ENCODE assay signal across 28 cellular contexts in genomic region chr6:63510353-63510686, GRCh38.
DNase-seq lines count a peak whose midpoint lies in the region; ATAC-seq, FAIRE-seq and TF ChIP-seq lines count a peak whose summit lies in the region.
"Had no signal": no experiment of that assay in that cellular context is flagged by ENCODE, and none has a peak within 500 bp of the region (broad histone marks: within the 10 kb centered on the region; RNA-seq: fewer than 3 reads in every experiment).

No MANE protein-coding gene starts in this region.

- no peaks in the 10 kb centered on the region for H3K79me2 ChIP-seq in GM12878 (ENCODE audit: control insufficient read depth, insufficient read depth, low read length)

- no peak overlapping the region for H3K4ac ChIP-seq in mesenchymal stem cell (ENCODE audit: low read depth in 1 of 2, low read length in 2 of 2)

- H3K4me1 ChIP-seq in GM12878 (ENCODE audit: control insufficient read depth, insufficient read depth, low read length) (peaks cover 21% of the 10 kb centered on the region), psoas muscle (peaks cover 13% of the 10 kb centered on the region), uterus (no peaks in the 10 kb centered on the region), mesenchymal stem cell (ENCODE audit: control insufficient read depth, insufficient read depth, low read depth, low read length) (no peaks in the 10 kb centered on the region)
- H3K4me1 ChIP-seq: BLaER1 treated with 17β-estradiol and CSF1 and Interleukin-3, amounts not matched to agents 10 nM and 100 nM; testis had no signal

- no peaks in the 10 kb centered on the region for H3K79me1 ChIP-seq in mesenchymal stem cell (replicated peaks; ENCODE audit: low read length, poor library complexity, severe bottlenecking)

- no TSS peak for BruUV-seq in GM12878 (replicated peaks; lab: Mats Ljungman, UMichigan)

- H3K4me2 ChIP-seq in GM12878 (ENCODE audit: control insufficient read depth, insufficient read depth) (no peak overlapping the region), mesenchymal stem cell (ENCODE audit: low read length, poor library complexity, severe bottlenecking) (no peak overlapping the region)
- H3K4me2 ChIP-seq: BLaER1 treated with 17β-estradiol and CSF1 and Interleukin-3, amounts not matched to agents 10 nM and 100 nM; PC-9 had no signal

- no peaks in the 10 kb centered on the region; the same call in 2 of the 3 replicates for H3K9me3 ChIP-seq in GM12878 (replicated peaks; ENCODE audit: control insufficient read depth, insufficient read depth, low read length)
- H3K9me3 ChIP-seq in psoas muscle: no peaks in the 10 kb centered on the region
- no peaks in the 10 kb centered on the region for H3K9me3 ChIP-seq in uterus
- no peaks in the 10 kb centered on the region for H3K9me3 ChIP-seq in mesenchymal stem cell (ENCODE audit: control insufficient read depth, low read length)
- H3K9me3 ChIP-seq: BLaER1 treated with 17β-estradiol and CSF1 and Interleukin-3, amounts not matched to agents 10 nM and 100 nM; testis had no signal

- no peak overlapping the region for H2BK5ac ChIP-seq in mesenchymal stem cell (ENCODE audit: low read depth, low read length, poor library complexity, severe bottlenecking)

- H2AK5ac ChIP-seq in mesenchymal stem cell (ENCODE audit: low read length, severe bottlenecking): no peak overlapping the region

- WGBS in GM12878 (ENCODE audit: insufficient coverage, insufficient replicate concordance, low lambda C conversion rate, missing lambda C conversion rate): 50% methylated on average over 2 of the region's 2 CpGs
- WGBS in psoas muscle, 3 donors: 64 to 72% (median 68%) methylated on average over 2 of the region's 2 CpGs
- WGBS in mesenchymal stem cell: 84% methylated on average over 2 of the region's 2 CpGs

- H3K14ac ChIP-seq in mesenchymal stem cell (ENCODE audit: low read length in 2 of 2): no peak overlapping the region

- SMC1A ChIA-PET in GM12878 (lab: Charles Lee; ENCODE audit: uncharacterized antibody, unreplicated experiment): interaction anchor here (0.9 to 6.6 kb wide), 8 partner anchors 8 to 158 kb away, joined by 3 to 96 read pairs (median 5); no protein-coding TSS in a partner anchor

- H3K4me3 ChIP-seq in GM12878: no peak overlapping the region
- H3K4me3 ChIP-seq in psoas muscle: no peak overlapping the region
- H3K4me3 ChIP-seq in uterus: no peak overlapping the region
- no peak overlapping the region for H3K4me3 ChIP-seq in mesenchymal stem cell (ENCODE audit: insufficient read depth in 1 of 2, low read depth in 1 of 2, low read length in 2 of 2)
- H3K4me3 ChIP-seq: BLaER1 treated with 17β-estradiol and CSF1 and Interleukin-3, amounts not matched to agents 10 nM and 100 nM; cardiac muscle cell; PC-9; testis had no signal

- no peak overlapping the region for H3K18ac ChIP-seq in mesenchymal stem cell (ENCODE audit: low read depth in 1 of 2, low read length in 2 of 2)

- no peak for TF ChIP-seq CTCF in GM12878 (IDR thresholded peaks at IDR 0.05 in 2 of 3, conservative IDR thresholded peaks at IDR 0.05 in 1 of 3; ENCODE audit: control insufficient read depth in 2 of 3, extremely low read depth in 1 of 3, insufficient read depth in 1 of 3, low read depth in 3 of 3, low read length in 3 of 3)
- TF ChIP-seq CTCF in psoas muscle (IDR thresholded peaks at IDR 0.05): no peak
- TF ChIP-seq CTCF in uterus (IDR thresholded peaks at IDR 0.05): no peak

- no peak for DNase-seq in GM12878 (ENCODE audit: low read depth, low spot score)
- no peak for DNase-seq in left colon
- DNase-seq in psoas muscle: no peak
- no peak for DNase-seq in uterus
- no peak for DNase-seq in mesenchymal stem cell
- no peak for DNase-seq in activated effector memory CD4-positive, alpha-beta T cell treated with Interleukin-2 at 50 U/mL for 16 hours
- DNase-seq in NCI-H1436 (lab: John Stamatoyannopoulos, UW): no peak
- DNase-seq: activated CD8-positive, alpha-beta memory T cell treated with anti-CD3 and anti-CD28 coated beads, Interleukin-2, amount 10 ng/mL, durations not matched to agents 7 days and 5 days; activated gamma-delta T cell treated with Interleukin-2 at 50 U/mL for 16 hours; activated naive CD8-positive, alpha-beta T cell treated with anti-CD3 and anti-CD28 coated beads, Interleukin-2, amount 10 ng/mL, durations not matched to agents 7 days and 5 days; activated T-cell treated with anti-CD3 and anti-CD28 coated beads, Interleukin-2, amount 50 U/mL, for 4 hours; DMS153; effector CD4-positive, alpha-beta T cell; glutamatergic neuron; midbrain; NCI-H1092; NCI-H1930; NCI-H524 treated with DMSO at 0.1 percent for 48 hours; NK-92 treated with Interleukin-12 subunit alpha and Interleukin-12 subunit beta, amount 100 ng/mL, for 24 hours; PC-9; retina; stimulated activated naive CD4-positive, alpha-beta T cell treated with Interleukin-2 at 50 U/mL for 16 hours; T-helper 2 cell had no signal

- no peaks in the 10 kb centered on the region for H3K27me3 ChIP-seq in GM12878 (replicated peaks in 1 of 2; ENCODE audit: control insufficient read depth in 2 of 2, insufficient read depth in 2 of 2, low read length in 1 of 2)
- H3K27me3 ChIP-seq in psoas muscle (ENCODE audit: insufficient read depth in 3 of 3, low read length in 2 of 3): peaks cover 0 to 2% (median 0%) of the 10 kb centered on the region in 3 donors
- H3K27me3 ChIP-seq in uterus: no peaks in the 10 kb centered on the region
- no peaks in the 10 kb centered on the region for H3K27me3 ChIP-seq in mesenchymal stem cell (ENCODE audit: control insufficient read depth in 1 of 2, insufficient read depth in 1 of 2, low read length in 2 of 2)
- H3K27me3 ChIP-seq: BLaER1 treated with 17β-estradiol and CSF1 and Interleukin-3, amounts not matched to agents 10 nM and 100 nM; cardiac muscle cell; testis had no signal

- CTCF ChIA-PET in GM12878 (lab: Yijun Ruan, JAX): interaction anchor here (1.0 to 3.6 kb wide), 5 partner anchors 9 to 158 kb away, joined by 4 to 24 read pairs (median 8); no protein-coding TSS in a partner anchor

- no peak overlapping the region for H4K91ac ChIP-seq in mesenchymal stem cell (ENCODE audit: low read length)

- H2BK120ac ChIP-seq in mesenchymal stem cell (ENCODE audit: low read depth, low read length): no peak overlapping the region

- H2AFZ ChIP-seq in GM12878 (ENCODE audit: control insufficient read depth, low read depth, low read length) (no peak overlapping the region), mesenchymal stem cell (ENCODE audit: low read depth, low read length) (no peak overlapping the region)
- H2AFZ ChIP-seq: PC-9 had no signal

- no peaks in the 10 kb centered on the region for H3K36me3 ChIP-seq in GM12878 (ENCODE audit: control insufficient read depth in 2 of 2, insufficient read depth in 2 of 2, low read length in 1 of 2)
- no peaks in the 10 kb centered on the region for H3K36me3 ChIP-seq in psoas muscle (ENCODE audit: insufficient read depth in 1 of 2, low read depth in 1 of 2)
- no peaks in the 10 kb centered on the region for H3K36me3 ChIP-seq in uterus
- no peaks in the 10 kb centered on the region for H3K36me3 ChIP-seq in mesenchymal stem cell (ENCODE audit: control insufficient read depth in 1 of 2, insufficient read depth in 2 of 2, low read depth in 1 of 2, low read length in 2 of 2)
- H3K36me3 ChIP-seq: BLaER1 treated with 17β-estradiol and CSF1 and Interleukin-3, amounts not matched to agents 10 nM and 100 nM; cardiac muscle cell had no signal

- ATAC-seq in GM12878 (no peak), left colon (peak; percentile 32), psoas muscle (no peak)
- ATAC-seq: activated CD8-positive, alpha-beta memory T cell treated with anti-CD3 and anti-CD28 coated beads, Interleukin-2, amount 10 ng/mL, durations not matched to agents 7 days and 5 days; activated T-cell treated with anti-CD3 and anti-CD28 coated beads, Interleukin-2, amount 50 U/mL, for 4 hours; natural killer cell treated with Interleukin-12 subunit alpha and Interleukin-12 subunit beta and Interleukin-15 and Interleukin-18, amount 100 ng/mL, for 72 hours had no signal

- peak; percentile 35 for FAIRE-seq in GM12878 (lab: Jason Lieb, UNC)

- RAD21 ChIA-PET in GM12878 (lab: Charles Lee; ENCODE audit: unreplicated experiment): interaction anchor here (0.9 to 2.4 kb wide), 7 partner anchors 9 to 254 kb away, joined by 3 to 10 read pairs (median 6); no protein-coding TSS in a partner anchor

- POLR2A ChIA-PET in GM12878 (lab: Charles Lee): interaction anchor here (1.3 to 1.5 kb wide), 3 partner anchors 8 to 63 kb away, joined by 3 to 7 read pairs (median 3); no protein-coding TSS in a partner anchor

- H3K9ac ChIP-seq in GM12878 (ENCODE audit: control insufficient read depth, insufficient read depth, low read length): no peak overlapping the region
- no peak overlapping the region for H3K9ac ChIP-seq in mesenchymal stem cell (ENCODE audit: low read length)
- H3K9ac ChIP-seq: BLaER1 treated with 17β-estradiol and CSF1 and Interleukin-3, amounts not matched to agents 10 nM and 100 nM had no signal

- H3K27ac ChIP-seq in GM12878 (ENCODE audit: control insufficient read depth, insufficient read depth) (no peak overlapping the region), psoas muscle (peak overlapping the region; percentile 50), uterus (peak overlapping the region; percentile 72 to 83), mesenchymal stem cell (ENCODE audit: low read length, poor library complexity, severe bottlenecking) (no peak overlapping the region)
- H3K27ac ChIP-seq: BLaER1 treated with 17β-estradiol and CSF1 and Interleukin-3, amounts not matched to agents 10 nM and 100 nM; cardiac muscle cell; epithelial cell of prostate; PC-9; testis had no signal

- no peak overlapping the region for H3K23ac ChIP-seq in mesenchymal stem cell (ENCODE audit: low read length in 2 of 2)

- in situ Hi-C loops in GM12878 (cut with MboI): no loop called here

- TF ChIP-seq EP300 in GM12878 (IDR thresholded peaks at IDR 0.05; ENCODE audit: borderline replicate concordance in 1 of 2, control insufficient read depth in 1 of 2, low read depth in 2 of 2, low read length in 2 of 2): no peak

- intact Hi-C loops in GM12878 (cut with micrococcal nuclease; ENCODE audit: unreplicated experiment) (loop anchor here (10.0 kb wide), 1 partner anchor 536 kb away; no protein-coding TSS in a partner anchor), left colon (cut with DNase I, micrococcal nuclease) (no loop called here), psoas muscle (cut with DNase I) (no loop called here), uterus (cut with DNase I; ENCODE audit: low total_unique reads) (no loop called here)

- H2BK15ac ChIP-seq in mesenchymal stem cell (ENCODE audit: low read depth, poor library complexity, severe bottlenecking): no peak overlapping the region

- TF ChIP-seq POLR2A in GM12878 (IDR thresholded peaks at IDR 0.05; ENCODE audit: low read depth, low read length): no peak
- no peak for TF ChIP-seq POLR2A in uterus (IDR thresholded peaks at IDR 0.05)

- H4K20me1 ChIP-seq in GM12878 (ENCODE audit: control insufficient read depth, insufficient read depth): no peaks in the 10 kb centered on the region
- H4K20me1 ChIP-seq: BLaER1 treated with 17β-estradiol and CSF1 and Interleukin-3, amounts not matched to agents 10 nM and 100 nM had no signal

- TF ChIP-seq RAD21 in GM12878 (IDR thresholded peaks at IDR 0.05; ENCODE audit: insufficient read depth, low read depth, low read length): no peak

- H4K8ac ChIP-seq in mesenchymal stem cell (ENCODE audit: low read length): no peak overlapping the region

- H2BK12ac ChIP-seq in mesenchymal stem cell (ENCODE audit: low read length in 2 of 2): no peak overlapping the region

Comparison
In these comparisons a context has a peak if more than half of its experiments do, and no peak if none do; other contexts are left out.
1. H3K27ac ChIP-seq: peak in psoas muscle (single experiment) and uterus (2 of 2); none in GM12878 (single experiment) and mesenchymal stem cell (single experiment).